Comparison of ENCODE assay signal across 14 cellular contexts in genomic region chr3:58564456-58565160, GRCh38. TPM values are rescaled to one million over a fixed set of nuclear protein-coding genes. Genes with fewer than 3 reads are reported as not detected.
DNase-seq lines count a peak whose midpoint lies in the region; ATAC-seq and TF ChIP-seq lines count a peak whose summit lies in the region.
"Had no signal": no experiment of that assay in that cellular context is flagged by ENCODE, and none has a peak within 500 bp of the region (broad histone marks: within the 10 kb centered on the region; RNA-seq: fewer than 3 reads in every experiment).

No MANE protein-coding gene starts in this region.

- no peaks in the 10 kb centered on the region for H3K79me2 ChIP-seq in mammary epithelial cell (ENCODE audit: insufficient read depth, low read length)

- dilution Hi-C loops in mammary epithelial cell (cut with HindIII; ENCODE audit: low sequenced_read_pairs), result loop anchor here (5.0 kb wide), 1 partner anchor 58 kb away; no protein-coding TSS in a partner anchor

- 76% methylated on average over 13 of the region's 13 CpGs for WGBS in mammary epithelial cell (ENCODE audit: low coverage, missing lambda C conversion rate)

- peak overlapping the region; percentile 20 for H2AFZ ChIP-seq in mammary epithelial cell (ENCODE audit: low read depth, low read length)

- H3K27me3 ChIP-seq in mammary epithelial cell (ENCODE audit: insufficient read depth, low read length), result no peaks in the 10 kb centered on the region
- H3K27me3 ChIP-seq: BLaER1 treated with 17β-estradiol and CSF1 and Interleukin-3, amounts not matched to agents 10 nM and 100 nM had no signal

- no peaks in the 10 kb centered on the region for H3K36me3 ChIP-seq in mammary epithelial cell (ENCODE audit: insufficient read depth, low read length)
- H3K36me3 ChIP-seq: BLaER1 treated with 17β-estradiol and CSF1 and Interleukin-3, amounts not matched to agents 10 nM and 100 nM had no signal

- in situ Hi-C loops in mammary epithelial cell (cut with MboI; ENCODE audit: low sequenced_read_pairs in 2 of 2), result loop anchor here in 1 of 2 donors (5.0 kb wide), 1 partner anchor 63 kb away; no protein-coding TSS in a partner anchor

- H3K4me1 ChIP-seq in mammary epithelial cell (ENCODE audit: insufficient read depth, low read length), result peaks cover 24% of the 10 kb centered on the region

- TF ChIP-seq CTCF in mammary epithelial cell (conservative IDR thresholded peaks at IDR 0.05 in 1 of 2, IDR thresholded peaks at IDR 0.05 in 1 of 2; ENCODE audit: extremely low read depth in 1 of 2, insufficient read depth in 1 of 2, low read depth in 1 of 2, low read length in 2 of 2), result no peak

- CTCF ChIA-PET in mammary epithelial cell (lab: Charles Lee; ENCODE audit: low non-redundant PET), result no interaction called here

- BruUV-seq in mammary epithelial cell (replicated peaks; lab: Mats Ljungman, UMichigan), result no TSS peak

- H3K9me3 ChIP-seq in mammary epithelial cell (replicated peaks; ENCODE audit: insufficient read depth, low read length), result no peaks in the 10 kb centered on the region
- H3K9me3 ChIP-seq: BLaER1 treated with 17β-estradiol and CSF1 and Interleukin-3, amounts not matched to agents 10 nM and 100 nM had no signal

- ATAC-seq in left colon (peak; percentile 87), GM18873 (IDR thresholded peaks at IDR 0.05; ENCODE audit: low FRiP score, unreplicated experiment) (no peak), HG03135 (IDR thresholded peaks at IDR 0.05; ENCODE audit: unreplicated experiment) (no peak), GM21526 (IDR thresholded peaks at IDR 0.05; ENCODE audit: low FRiP score, unreplicated experiment) (no peak)
- ATAC-seq: stimulated activated naive CD8-positive, alpha-beta T cell treated with anti-CD3 and anti-CD28 coated beads, Interleukin-15, amount 100 ng/mL, for 72 hours had no signal

- DNase-seq in A172 (ENCODE audit: low spot score) (peak; percentile 87), HK-2 (ENCODE audit: unreplicated experiment) (peak; percentile 58), mammary epithelial cell (peak; percentile 52), left colon (peak in 1 of 2 donors; percentile 47), COLO668 (lab: John Stamatoyannopoulos, UW; ENCODE audit: unreplicated experiment) (no peak)
- DNase-seq: activated CD4-positive, alpha-beta T cell treated with anti-CD3 and anti-CD28 coated beads for 1 hour; activated naive CD8-positive, alpha-beta T cell treated with anti-CD3 and anti-CD28 coated beads for 36 hours; NCI-H1092; stimulated activated naive CD8-positive, alpha-beta T cell treated with anti-CD3 and anti-CD28 coated beads, Interleukin-15, amount 100 ng/mL, for 72 hours had no signal

- no peak overlapping the region for H3K4me3 ChIP-seq in mammary epithelial cell (replicated peaks in 1 of 3; ENCODE audit: insufficient read depth in 1 of 3, low read depth in 2 of 3, low read length in 3 of 3)
- H3K4me3 ChIP-seq: BLaER1 treated with 17β-estradiol and CSF1 and Interleukin-3, amounts not matched to agents 10 nM and 100 nM had no signal

- H3K27ac ChIP-seq in mammary epithelial cell (ENCODE audit: insufficient read depth, low read depth, low read length), result no peak overlapping the region
- H3K27ac ChIP-seq: BLaER1 treated with 17β-estradiol and CSF1 and Interleukin-3, amounts not matched to agents 10 nM and 100 nM had no signal

- intact Hi-C loops in mammary epithelial cell (cut with micrococcal nuclease) (loop anchor here (5.0 kb wide), 1 partner anchor 488 kb away; the partner anchor contains the start of gene CFAP20DC), left colon (cut with DNase I, micrococcal nuclease) (no loop called here)

- H3K4me2 ChIP-seq in mammary epithelial cell (ENCODE audit: insufficient read depth, low read depth, low read length), result no peak overlapping the region
- H3K4me2 ChIP-seq: BLaER1 treated with 17β-estradiol and CSF1 and Interleukin-3, amounts not matched to agents 10 nM and 100 nM had no signal

- H3K9ac ChIP-seq in mammary epithelial cell (ENCODE audit: insufficient read depth, low read length), result no peak overlapping the region
- H3K9ac ChIP-seq: BLaER1 treated with 17β-estradiol and CSF1 and Interleukin-3, amounts not matched to agents 10 nM and 100 nM had no signal

- no peaks in the 10 kb centered on the region for H4K20me1 ChIP-seq in mammary epithelial cell (ENCODE audit: insufficient read depth, low read length)
- H4K20me1 ChIP-seq: BLaER1 treated with 17β-estradiol and CSF1 and Interleukin-3, amounts not matched to agents 10 nM and 100 nM had no signal

RNA-seq across cellular contexts. Expression of gene FAM107A, which starts 12.6 kb away (rescaled TPM):
- not detected in 2 replicates for total RNA-seq in A172 (2014; rRNA removed; shearing (Covaris generic))
- under 1 TPM in 1 of 2 donors, not detected in 1; under 0.01 TPM for total RNA-seq in mammary epithelial cell
- not detected for polyA plus RNA-seq in mammary epithelial cell
- polyA minus RNA-seq in mammary epithelial cell, result not detected
- 10 to 100 TPM in 1 of 2 donors, 1 to 10 TPM in 1; 7.8 to 10.2 TPM for total RNA-seq in left colon
- total RNA-seq: activated naive CD8-positive, alpha-beta T cell treated with anti-CD3 and anti-CD28 coated beads for 36 hours; mononuclear cell had no signal

RNA-seq across cellular contexts. Expression of gene ACOX2, which starts 27.6 kb away (rescaled TPM):
- total RNA-seq in A172 (2014; rRNA removed; shearing (Covaris generic)), result 2.2 and 5.4 TPM in 2 replicates
- total RNA-seq in mammary epithelial cell (1 to 10 TPM in 1 of 2 donors, not detected in 1; 1.0 TPM), left colon (10 to 100 TPM; 17.0 to 17.8 TPM)
- 0.74 TPM for polyA plus RNA-seq in mammary epithelial cell
- polyA minus RNA-seq in mammary epithelial cell, result 8.9 TPM
- total RNA-seq: activated naive CD8-positive, alpha-beta T cell treated with anti-CD3 and anti-CD28 coated beads for 36 hours had no signal
